ENCODE assay signal across 9 cellular contexts in the genomic region with DNA sequence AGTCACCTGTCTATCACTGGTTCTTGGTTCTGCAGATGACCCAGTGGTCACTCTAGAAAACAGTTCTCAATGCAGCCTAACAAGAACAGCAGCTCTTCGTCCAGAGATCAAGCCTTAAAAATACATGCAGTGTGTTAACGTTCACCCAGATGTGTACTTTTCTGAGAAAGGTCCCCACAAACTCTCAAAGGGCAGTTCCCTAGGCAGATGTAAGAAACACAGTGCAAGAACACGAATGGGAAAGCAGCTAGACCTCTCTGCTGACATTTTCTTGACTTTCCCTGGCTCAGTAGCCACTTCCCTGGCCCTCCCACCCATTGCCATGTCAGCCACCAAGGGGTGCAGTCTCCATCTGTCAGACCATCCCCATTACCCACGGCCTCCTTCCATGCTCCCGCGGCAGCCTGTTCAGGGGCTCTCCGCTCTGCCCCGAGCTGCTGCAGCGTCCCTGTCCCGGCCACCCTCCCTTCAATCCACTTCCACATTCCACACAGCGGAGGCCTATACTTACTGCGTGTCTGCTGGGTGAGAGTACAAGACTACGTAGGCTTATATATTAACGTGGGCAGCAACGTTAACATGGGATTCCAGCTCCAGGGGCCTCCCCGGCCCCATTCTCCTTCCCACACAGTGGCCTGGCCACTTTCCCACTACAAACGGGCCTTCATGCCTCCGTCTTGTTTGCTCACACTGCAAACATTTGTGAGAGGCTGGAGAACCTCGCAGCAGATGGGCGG. TPM values are rescaled to one million over a fixed set of nuclear protein-coding genes. Genes with fewer than 3 reads are reported as not detected.
DNase-seq lines count a peak whose midpoint lies in the region; ATAC-seq, FAIRE-seq and TF ChIP-seq lines count a peak whose summit lies in the region.
"Had no signal": no experiment of that assay in that cellular context is flagged by ENCODE, and none has a peak within 500 bp of the region (broad histone marks: within the 10 kb centered on the region; RNA-seq: fewer than 3 reads in every experiment).

No MANE protein-coding gene starts in this region.

- H2BK15ac ChIP-seq in H1 (ENCODE audit: low read length) = 0 out of 2 replicates have a peak overlapping the region, but pooled peaks have one; percentile 40

- H3K4ac ChIP-seq in H1 (replicated peaks; ENCODE audit: insufficient read length, low read depth, low read length) = no peak overlapping the region

- 0 out of 2 replicates have a peak overlapping the region, but pooled peaks have one; percentile 2 for H2BK12ac ChIP-seq in H1 (ENCODE audit: low read depth, low read length)

- TF ChIP-seq EP300 in H1 (IDR thresholded peaks at IDR 0.05; ENCODE audit: borderline replicate concordance in 1 of 2, low read depth in 2 of 2, low read length in 2 of 2) = no peak
- TF ChIP-seq EP300 in suprapubic skin (IDR thresholded peaks at IDR 0.05) = no peak

- H3K56ac ChIP-seq in H1 (replicated peaks; ENCODE audit: insufficient read length, low read depth, low read length) = no peak overlapping the region

- no peak for ATAC-seq in activated T-helper 17 cell treated with anti-CD3 and anti-CD28 coated beads, Interleukin-2, amount 50 U/mL, for 72 hours (replicated peaks)

- H3K79me2 ChIP-seq in H1 (ENCODE audit: control insufficient read depth in 1 of 2, insufficient read depth in 2 of 2, low read length in 2 of 2) (peaks cover 0 to 82% of the 10 kb centered on the region in 2 experiments; a peak in 3 of 4 replicates), GM23248 (ENCODE audit: insufficient read depth) (peaks cover 97% of the 10 kb centered on the region)

- POLR2A ChIA-PET in H1 (lab: Charles Lee; ENCODE audit: partially characterized antibody) = no interaction called here

- no peak for TF ChIP-seq RAD21 in H1 (IDR thresholded peaks at IDR 0.05 in 1 of 2, conservative IDR thresholded peaks at IDR 0.05 in 1 of 2; ENCODE audit: low read depth in 2 of 2, low read length in 2 of 2)

- no peaks in the 10 kb centered on the region for H3K23me2 ChIP-seq in H1 (ENCODE audit: low read depth, low read length)

- H3K27ac Mint-ChIP-seq in mesothelial cell of epicardium = peak overlapping the region; percentile 21
- no peak overlapping the region for H3K27ac Mint-ChIP-seq in activated T-helper 17 cell treated with anti-CD3 and anti-CD28 coated beads, Interleukin-2, amount 50 U/mL, for 72 hours
- H3K27ac Mint-ChIP-seq: stimulated activated naive CD8-positive, alpha-beta T cell treated with anti-CD3 and anti-CD28 coated beads, Interleukin-15, Interleukin-2, amounts not matched to agents 100 ng/mL and 50 ng/mL, for 24 hours had no signal

- in situ Hi-C loops in GM23248 (cut with MboI) = no loop called here

- H3K14ac ChIP-seq in H1 (ENCODE audit: insufficient read length) = no peak overlapping the region

- H3K79me1 ChIP-seq in H1 (ENCODE audit: low read depth, low read length) = peaks cover 3% of the 10 kb centered on the region

- no peaks in the 10 kb centered on the region for H3K9me3 ChIP-seq in HUES6 (ENCODE audit: control insufficient read depth, insufficient read depth, low read depth, low read length)
- no peaks in the 10 kb centered on the region; a peak in 1 of 4 replicates for H3K9me3 ChIP-seq in H1 (ENCODE audit: insufficient read depth in 2 of 2, low read depth in 1 of 2, low read length in 1 of 2)
- no peaks in the 10 kb centered on the region for H3K9me3 ChIP-seq in suprapubic skin
- no peaks in the 10 kb centered on the region for H3K9me3 ChIP-seq in GM23248 (ENCODE audit: low read depth)

- H3K23ac ChIP-seq in H1 (ENCODE audit: insufficient read length) = no peak overlapping the region

- H2BK5ac ChIP-seq in H1 (ENCODE audit: low read depth, low read length) = peak overlapping the region; percentile 0; the same call in 1 of the 2 replicates

- DNase-seq in H1 (ENCODE audit: low read depth in 1 of 2, low spot score in 2 of 2) (no peak), mesothelial cell of epicardium (ENCODE audit: low spot score in 2 of 2, unreplicated experiment in 2 of 2) (no peak), suprapubic skin (ENCODE audit: low spot score in 2 of 2) (no peak), GM23248 (no peak), A172 (ENCODE audit: low spot score) (no peak)
- DNase-seq: activated CD4-positive, CD25-positive, alpha-beta regulatory T cell had no signal

- no peak overlapping the region for H4K8ac ChIP-seq in H1 (ENCODE audit: extremely low read depth, insufficient read depth, low read length)

- no peak overlapping the region for H2BK120ac ChIP-seq in H1 (replicated peaks; ENCODE audit: low read depth, low read length)

- no peak overlapping the region for H4K91ac ChIP-seq in H1 (replicated peaks; ENCODE audit: insufficient read length, low read length)

- H3K4me1 Mint-ChIP-seq in mesothelial cell of epicardium = peaks cover 17% of the 10 kb centered on the region
- H3K4me1 Mint-ChIP-seq in activated T-helper 17 cell treated with anti-CD3 and anti-CD28 coated beads, Interleukin-2, amount 50 U/mL, for 72 hours = peaks cover 39% of the 10 kb centered on the region

- H2AK5ac ChIP-seq in H1 (ENCODE audit: low read depth, low read length) = peak overlapping the region; percentile 76; the same call in 1 of the 2 replicates

- CTCF ChIA-PET in H1 (lab: Charles Lee; ENCODE audit: partially characterized antibody) = interaction anchor here (0.7 to 2.7 kb wide), 4 partner anchors 10 to 133 kb away, joined by 4 to 10 read pairs (median 6); no protein-coding TSS in a partner anchor

- no peaks in the 10 kb centered on the region for H3F3A ChIP-seq in GM23248 (ENCODE audit: insufficient read depth)

- H3K36me3 ChIP-seq in HUES6 (ENCODE audit: control insufficient read depth, insufficient read depth, low read length) = no peaks in the 10 kb centered on the region
- no peaks in the 10 kb centered on the region for H3K36me3 ChIP-seq in H1 (ENCODE audit: control insufficient read depth in 2 of 4, insufficient read depth in 4 of 4, low read length in 3 of 4)
- H3K36me3 ChIP-seq in suprapubic skin = no peaks in the 10 kb centered on the region
- H3K36me3 ChIP-seq in GM23248 (ENCODE audit: low read depth) = no peaks in the 10 kb centered on the region

- no peak overlapping the region for H2BK20ac ChIP-seq in H1 (ENCODE audit: low read length)

- TF ChIP-seq CTCF in H1 (IDR thresholded peaks at IDR 0.05; ENCODE audit: control extremely low read depth in 1 of 3, insufficient read depth in 1 of 3, low read depth in 1 of 3, low read length in 3 of 3) (no peak), mesothelial cell of epicardium (IDR thresholded peaks at IDR 0.05; ENCODE audit: unreplicated experiment) (no peak), suprapubic skin (IDR thresholded peaks at IDR 0.05) (no peak)

- no peak overlapping the region for H2AFZ ChIP-seq in H1 (ENCODE audit: low read length)
- H2AFZ ChIP-seq in GM23248 = no peak overlapping the region

- H3K27ac ChIP-seq in HUES6 (ENCODE audit: low read depth, low read length) (no peak overlapping the region), H1 (ENCODE audit: low read depth, low read length) (no peak overlapping the region), suprapubic skin (peak overlapping the region; percentile 21), GM23248 (no peak overlapping the region)

- H3K27me3 ChIP-seq in HUES6 (ENCODE audit: control insufficient read depth, insufficient read depth, low read length) = no peaks in the 10 kb centered on the region
- H3K27me3 ChIP-seq in H1 (replicated peaks in 1 of 4; ENCODE audit: control insufficient read depth in 3 of 4, extremely low read depth in 1 of 4, insufficient read depth in 3 of 4, low read length in 3 of 4) = no peaks in the 10 kb centered on the region
- H3K27me3 ChIP-seq in suprapubic skin = no peaks in the 10 kb centered on the region
- no peaks in the 10 kb centered on the region for H3K27me3 ChIP-seq in GM23248 (replicated peaks; ENCODE audit: insufficient read depth)

- H3K4me2 ChIP-seq in H1 (ENCODE audit: insufficient read depth in 1 of 2, low read depth in 2 of 2, low read length in 2 of 2) (no peak overlapping the region), GM23248 (ENCODE audit: unreplicated experiment) (no peak overlapping the region)

- FAIRE-seq in H1 (lab: Jason Lieb, UNC) = no peak

- peak overlapping the region; percentile 7 for H3K9ac ChIP-seq in HUES6 (ENCODE audit: low read length)
- no peak overlapping the region for H3K9ac ChIP-seq in H1 (replicated peaks in 1 of 4; ENCODE audit: extremely low read depth in 1 of 4, low read depth in 3 of 4, low read length in 3 of 4)
- no peak overlapping the region for H3K9ac ChIP-seq in GM23248

- WGBS in H1 (ENCODE audit: extremely low coverage in 1 of 2, insufficient coverage in 1 of 2, insufficient read length in 1 of 2, insufficient replicate concordance in 2 of 2, low coverage in 1 of 2, low lambda C conversion rate in 2 of 2, missing lambda C conversion rate in 1 of 2), 2 experiments = 91% methylated on average over 20 of the region's 20 CpGs; no CpG with 5 or more reads in 1 of the 2 experiments
- 65% methylated on average over 20 of the region's 20 CpGs for WGBS in suprapubic skin
- WGBS in GM23248 (ENCODE audit: low coverage in 1 of 2, low lambda C conversion rate in 2 of 2, missing lambda C conversion rate in 2 of 2), 2 experiments = 77 to 78% methylated on average over 20 of the region's 20 CpGs

- peak overlapping the region; percentile 44; the same call in 1 of the 2 replicates for H3K18ac ChIP-seq in H1 (ENCODE audit: extremely low read depth, low read length)

- H3K4me3 ChIP-seq in HUES6 (ENCODE audit: low read depth, low read length) = no peak overlapping the region
- no peak overlapping the region for H3K4me3 ChIP-seq in H1 (ENCODE audit: extremely low read depth in 1 of 4, insufficient read depth in 2 of 4, low read depth in 3 of 4, low read length in 4 of 4)
- H3K4me3 ChIP-seq in suprapubic skin = no peak overlapping the region
- no peak overlapping the region for H3K4me3 ChIP-seq in GM23248

- TF ChIP-seq POLR2A in H1 (IDR thresholded peaks at IDR 0.05; ENCODE audit: control extremely low read depth in 1 of 2, low read depth in 2 of 2, low read length in 2 of 2) = no peak
- no peak for TF ChIP-seq POLR2A in suprapubic skin (IDR thresholded peaks at IDR 0.05)

- H3K36me3 Mint-ChIP-seq in mesothelial cell of epicardium = no peaks in the 10 kb centered on the region
- peaks cover 4% of the 10 kb centered on the region for H3K36me3 Mint-ChIP-seq in activated T-helper 17 cell treated with anti-CD3 and anti-CD28 coated beads, Interleukin-2, amount 50 U/mL, for 72 hours (ENCODE audit: low read depth)

- no peaks in the 10 kb centered on the region for H3K9me2 ChIP-seq in GM23248 (ENCODE audit: insufficient read depth)

- H3K4me1 ChIP-seq in HUES6 (ENCODE audit: control insufficient read depth, insufficient read depth, low read length) (peaks cover 39% of the 10 kb centered on the region), H1 (replicated peaks in 1 of 4; ENCODE audit: control insufficient read depth in 3 of 4, insufficient read depth in 4 of 4, low read length in 3 of 4) (peaks cover 2 to 16% (median 10%) of the 10 kb centered on the region in 4 experiments; a peak in 6 of 7 replicates), suprapubic skin (peaks cover 39% of the 10 kb centered on the region), GM23248 (ENCODE audit: insufficient read depth) (0 out of 2 replicates have a peak, but pooled peaks cover 5% of the 10 kb centered on the region)

- H3K27me3 Mint-ChIP-seq in mesothelial cell of epicardium (ENCODE audit: low read depth) = no peaks in the 10 kb centered on the region
- H3K27me3 Mint-ChIP-seq in activated T-helper 17 cell treated with anti-CD3 and anti-CD28 coated beads, Interleukin-2, amount 50 U/mL, for 72 hours = no peaks in the 10 kb centered on the region
- H3K27me3 Mint-ChIP-seq: stimulated activated naive CD8-positive, alpha-beta T cell treated with anti-CD3 and anti-CD28 coated beads, Interleukin-15, Interleukin-2, amounts not matched to agents 100 ng/mL and 50 ng/mL, for 24 hours had no signal

- no peaks in the 10 kb centered on the region for H4K20me1 ChIP-seq in H1 (replicated peaks in 1 of 2; ENCODE audit: control insufficient read depth in 1 of 2, insufficient read depth in 2 of 2, low read length in 2 of 2)
- no peaks in the 10 kb centered on the region for H4K20me1 ChIP-seq in GM23248 (ENCODE audit: insufficient read depth)

- H3K4me3 Mint-ChIP-seq in mesothelial cell of epicardium = no peak overlapping the region
- no peak overlapping the region for H3K4me3 Mint-ChIP-seq in activated T-helper 17 cell treated with anti-CD3 and anti-CD28 coated beads, Interleukin-2, amount 50 U/mL, for 72 hours
- H3K4me3 Mint-ChIP-seq: stimulated activated naive CD8-positive, alpha-beta T cell treated with anti-CD3 and anti-CD28 coated beads, Interleukin-15, Interleukin-2, amounts not matched to agents 100 ng/mL and 50 ng/mL, for 24 hours had no signal

- no peaks in the 10 kb centered on the region for H3K9me3 Mint-ChIP-seq in mesothelial cell of epicardium
- no peaks in the 10 kb centered on the region for H3K9me3 Mint-ChIP-seq in activated T-helper 17 cell treated with anti-CD3 and anti-CD28 coated beads, Interleukin-2, amount 50 U/mL, for 72 hours
- H3K9me3 Mint-ChIP-seq: stimulated activated naive CD8-positive, alpha-beta T cell treated with anti-CD3 and anti-CD28 coated beads, Interleukin-15, Interleukin-2, amounts not matched to agents 100 ng/mL and 50 ng/mL, for 24 hours had no signal

- H4K5ac ChIP-seq in H1 (ENCODE audit: insufficient read length, low read depth, low read length) = no peak overlapping the region

RNA-seq across cellular contexts. Expression of a gene that starts 34.3 kb away (rescaled TPM):
- total RNA-seq in H1 (2021; fragmentation: NEBNext Ultra II Directional; extraction: Animal tissue kit (Norgen Biotek cat#: 25700)) = 12.5 and 13.8 TPM in 2 replicates
- polyA plus RNA-seq in H1 (2011; rRNA removed) (10.7 and 17.0 TPM in 2 replicates), GM23248 (2016; fragmentation: Nextera tagmentation; extraction: Ambion mirVana) (12.7 and 12.8 TPM in 2 replicates)
- 11.9 TPM for polyA plus RNA-seq in H1 (2011; cell fraction: cytosol; rRNA removed)
- 10.1 TPM for polyA plus RNA-seq in H1 (2011; cell fraction: nucleus; rRNA removed)
- 11.2 to 13.5 TPM (median 13.0 TPM) in 4 replicates for polyA plus RNA-seq in H1 (2012, experiment 1 of 2)
- polyA plus RNA-seq in H1 (2012, experiment 2 of 2) = 3.0 TPM
- polyA plus RNA-seq in H1 (2013, experiment 1 of 2) = 8.7 TPM
- polyA plus RNA-seq in H1 (2013, experiment 2 of 2) = 6.7 TPM
- polyA minus RNA-seq in H1 (2011; rRNA and poly(A)+ RNA removed) = 19.2 and 25.2 TPM in 2 replicates
- 19.8 TPM for polyA minus RNA-seq in H1 (2011; cell fraction: cytosol; rRNA and poly(A)+ RNA removed)
- 16.6 TPM for polyA minus RNA-seq in H1 (2011; cell fraction: nucleus; rRNA and poly(A)+ RNA removed)
- total RNA-seq in mesothelial cell of epicardium (15.8 to 18.1 TPM (median 16.7 TPM) in 3 replicates), suprapubic skin (10 to 100 TPM; 27.9 to 38.7 (median 29.9) TPM)
- total RNA-seq in activated T-helper 17 cell treated with anti-CD3 and anti-CD28 coated beads, Interleukin-2, amount 50 U/mL, for 72 hours = 10 to 100 TPM; 48.1 to 61.7 TPM
- 14.2 and 15.4 TPM in 2 replicates for total RNA-seq in GM23248 (2014; rRNA removed; shearing (Covaris generic))
- 22.6 and 25.8 TPM in 2 replicates for total RNA-seq in A172 (2014; rRNA removed; shearing (Covaris generic))
